ENCODE assay signal across 8 cellular contexts in the genomic region with DNA sequence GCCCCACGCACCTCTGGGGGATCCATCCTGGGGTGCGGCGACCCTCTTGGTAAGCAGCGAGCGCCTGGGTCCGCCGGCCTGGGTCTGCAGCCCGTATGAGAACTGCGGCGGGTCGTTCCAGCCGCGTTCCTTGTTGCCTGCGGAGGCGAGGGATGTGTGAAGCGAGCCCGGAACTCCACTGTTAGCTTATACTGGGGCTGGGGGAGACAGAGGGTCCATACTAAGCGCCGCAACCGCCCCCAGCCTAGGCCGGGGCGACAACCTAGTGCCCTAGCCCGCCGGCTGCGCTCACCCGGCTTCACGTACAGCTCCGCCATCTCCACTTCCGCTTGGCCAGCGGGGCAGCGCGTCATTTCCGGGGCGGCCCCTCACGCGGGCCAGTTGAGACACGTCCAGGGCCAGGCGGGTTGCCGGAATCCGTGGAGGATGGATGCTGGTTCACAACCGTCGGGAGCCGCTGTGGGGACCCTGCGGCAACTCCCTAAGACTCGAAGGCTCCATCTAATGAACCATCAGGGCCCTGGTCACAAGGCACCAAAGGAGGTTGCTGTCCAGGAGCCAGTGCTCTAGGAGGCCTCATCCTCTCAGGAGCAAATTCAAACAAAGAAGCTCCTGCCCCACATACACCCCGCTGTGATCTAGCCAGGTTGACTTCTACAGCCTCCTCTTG. TPM values are rescaled to one million over a fixed set of nuclear protein-coding genes. Genes with fewer than 3 reads are reported as not detected.
DNase-seq lines count a peak whose midpoint lies in the region; ATAC-seq and TF ChIP-seq lines count a peak whose summit lies in the region.

A gene (minus strand): TSS at position 338 of the 670 bp plus-strand sequence. CDS start 21 bp downstream, at position 317.

- DNase-seq in GM13977 (ENCODE audit: low spot score), result peak; percentile 93
- peak; percentile 92 for DNase-seq in NCI-H1436 (lab: John Stamatoyannopoulos, UW)
- peak; percentile 83 for DNase-seq in amniotic stem cell (lab: John Stamatoyannopoulos, UW)
- peak; percentile 94 for DNase-seq in left ventricle myocardium inferior
- peak; percentile 92 for DNase-seq in prostate gland (ENCODE audit: low spot score)
- DNase-seq in ureter (ENCODE audit: low spot score), result peak; percentile 95

- in situ Hi-C loops in GM13977 (cut with MboI; ENCODE audit: low pct_unique_long_range_greater_than_20kb, low sequenced_read_pairs, unreplicated experiment), result no loop called here

- H3K4me3 ChIP-seq in left ventricle myocardium inferior (peak within 1 kb of the TSS; percentile 80), prostate gland (peak within 1 kb of the TSS; percentile 54 to 82)

- H3K27ac ChIP-seq in left ventricle myocardium inferior (replicated peaks) (peak within 1 kb of the TSS; percentile 91), prostate gland (peak within 1 kb of the TSS; percentile 76 to 77)

- H3K4me1 ChIP-seq in left ventricle myocardium inferior, result peaks cover 59% of the 10 kb centered on the region
- H3K4me1 ChIP-seq in prostate gland (replicated peaks), result peaks cover 5% of the 10 kb centered on the region

- peaks cover 32% of the 10 kb centered on the region for H3K36me3 ChIP-seq in left ventricle myocardium inferior
- no peaks in the 10 kb centered on the region for H3K36me3 ChIP-seq in prostate gland

- H3K9me3 ChIP-seq in left ventricle myocardium inferior (replicated peaks) (no peaks in the 10 kb centered on the region), prostate gland (no peaks in the 10 kb centered on the region)

- peak; percentile 92 for TF ChIP-seq POLR2A in prostate gland (IDR thresholded peaks at IDR 0.05)

- H3K27me3 ChIP-seq in left ventricle myocardium inferior (ENCODE audit: low read depth) (no peaks in the 10 kb centered on the region), prostate gland (replicated peaks; ENCODE audit: insufficient read depth) (no peaks in the 10 kb centered on the region)

- peak; percentile 96 for ATAC-seq in HG02840 (IDR thresholded peaks at IDR 0.05; ENCODE audit: low FRiP score, unreplicated experiment)

- under 1% methylated on average over 29 of the region's 46 CpGs for WGBS in prostate gland

- intact Hi-C loops in T-helper 1 cell treated with Interleukin-12 subunit alpha and Interleukin-12 subunit beta and Interleukin-4 antibody, amounts not matched to agents 30 ng/mL and 1 ng/mL, for 36 hours (cut with micrococcal nuclease), result loop anchor here (1.0 to 10.0 kb wide), 8 partner anchors 10 to 1262 kb away; a partner anchor contains a TSS
- intact Hi-C loops in left ventricle myocardium inferior (cut with micrococcal nuclease) (no loop called here), prostate gland (cut with DNase I) (loop anchor here (5.0 kb wide), 1 partner anchor 155 kb away; a partner anchor contains a TSS)

- TF ChIP-seq CTCF in GM13977 (IDR thresholded peaks at IDR 0.05; ENCODE audit: extremely low read depth, insufficient read depth, missing control alignments), result no peak
- TF ChIP-seq CTCF in left ventricle myocardium inferior (IDR thresholded peaks at IDR 0.05; ENCODE audit: borderline replicate concordance), result no peak
- peak in 1 of 4 experiments; percentile 25 for TF ChIP-seq CTCF in prostate gland (IDR thresholded peaks at IDR 0.05)

RNA-seq across cellular contexts. Expression of the gene that starts here (rescaled TPM):
- 45.2 and 47.9 TPM in 2 replicates for total RNA-seq in T-helper 1 cell treated with Interleukin-12 subunit alpha and Interleukin-12 subunit beta and Interleukin-4 antibody, amounts not matched to agents 30 ng/mL and 1 ng/mL, for 36 hours
- total RNA-seq in left ventricle myocardium inferior (28.6 TPM), prostate gland (10 to 100 TPM; 31.6 to 33.6 TPM), ureter (37.8 TPM)

Comparison
In these comparisons a context has a peak if more than half of its experiments do, and no peak if none do; other contexts are left out.
1. Peak in every context shown above with its lines: DNase-seq, ATAC-seq, H3K4me3 ChIP-seq and H3K27ac ChIP-seq.